ENCODE assay signal across 14 cellular contexts in genomic region chr13:40979232-40979631, GRCh38. TPM values are rescaled to one million over a fixed set of nuclear protein-coding genes. Genes with fewer than 3 reads are reported as not detected.
DNase-seq lines count a peak whose midpoint lies in the region; ATAC-seq and TF ChIP-seq lines count a peak whose summit lies in the region.
"Had no signal": no experiment of that assay in that cellular context is flagged by ENCODE, and none has a peak within 500 bp of the region (broad histone marks: within the 10 kb centered on the region; RNA-seq: fewer than 3 reads in every experiment).

No MANE protein-coding gene starts in this region.

- H3K4me3 ChIP-seq in A673 (ENCODE audit: low read depth, low read length, poor library complexity, severe bottlenecking) (peak overlapping the region; percentile 50), DOHH2 (ENCODE audit: low read length) (peak overlapping the region; percentile 73)

- H3K79me2 ChIP-seq in DOHH2 (ENCODE audit: control insufficient read depth, low read length) = peaks cover 100% of the 10 kb centered on the region

- H3K36me3 ChIP-seq in A673 (ENCODE audit: insufficient read depth, low read length, poor library complexity, severe bottlenecking) = no peaks in the 10 kb centered on the region
- peaks cover 92% of the 10 kb centered on the region for H3K36me3 ChIP-seq in DOHH2 (ENCODE audit: control insufficient read depth, low read length)

- H3K36me3 Mint-ChIP-seq in activated CD4-positive, alpha-beta memory T cell treated with anti-CD3 and anti-CD28 coated beads, Interleukin-2, amount 10 ng/mL, durations not matched to agents 7 days and 5 days (ENCODE audit: low read depth) = peaks cover 74% of the 10 kb centered on the region
- H3K36me3 Mint-ChIP-seq in naive B cell = peaks cover 14 to 23% of the 10 kb centered on the region in 2 donors

- CTCF ChIA-PET in A673 (lab: Charles Lee) = interaction anchor here (0.6 kb wide), 1 partner anchor 12 kb away, joined by 3 read pairs; no protein-coding TSS in a partner anchor
- CTCF ChIA-PET in activated CD4-positive, alpha-beta memory T cell treated with anti-CD3 and anti-CD28 coated beads, Interleukin-2, amount 10 ng/mL, durations not matched to agents 7 days and 5 days (lab: Charles Lee) = interaction anchor here (0.8 to 3.1 kb wide), 5 partner anchors 11 to 75 kb away, joined by 3 to 13 read pairs (median 4); partner anchors contain the start of gene ELF1

- peak overlapping the region; percentile 92 for H3K27ac Mint-ChIP-seq in activated CD4-positive, alpha-beta memory T cell treated with anti-CD3 and anti-CD28 coated beads, Interleukin-2, amount 10 ng/mL, durations not matched to agents 7 days and 5 days
- H3K27ac Mint-ChIP-seq in naive B cell = peak overlapping the region; percentile 12 to 96 (median 86)

- DNase-seq in A673 (ENCODE audit: low spot score) (no peak), naive B cell (no peak), A172 (ENCODE audit: low spot score) (no peak), occipital lobe (lab: John Stamatoyannopoulos, UW) (no peak), KBM-7 (no peak)
- DNase-seq in activated CD4-positive, alpha-beta memory T cell treated with anti-CD3 and anti-CD28 coated beads, Interleukin-2, amount 10 ng/mL, durations not matched to agents 7 days and 5 days = no peak
- no peak for DNase-seq in stimulated activated CD4-positive, alpha-beta T cell treated with anti-CD3 and anti-CD28 coated beads, Interleukin-4, amount 100 ng/mL, for 1 hour
- DNase-seq: activated gamma-delta T cell; foreskin fibroblast; GOT3; NCI-H446 treated with DMSO at 0.1 percent for 48 hours; stimulated activated CD4-positive, alpha-beta T cell treated with anti-CD3 and anti-CD28 coated beads, Interleukin-12 subunit alpha, Interleukin-12 subunit beta, amount 100 ng/mL, for 4 hours had no signal

- no peak overlapping the region for H3K27ac ChIP-seq in A673 (ENCODE audit: low read depth, low read length, poor library complexity, severe bottlenecking)
- peak overlapping the region; percentile 84 for H3K27ac ChIP-seq in DOHH2 (ENCODE audit: low read depth, low read length)
- H3K27ac ChIP-seq: RWPE1 had no signal

- no peaks in the 10 kb centered on the region for H3K27me3 ChIP-seq in A673 (replicated peaks; ENCODE audit: insufficient read depth, low read depth, low read length, poor library complexity)
- no peaks in the 10 kb centered on the region for H3K27me3 ChIP-seq in DOHH2 (ENCODE audit: control insufficient read depth, low read length)

- no peak for TF ChIP-seq CTCF in A673 (conservative IDR thresholded peaks at IDR 0.05; ENCODE audit: low read depth, low read length)
- no peak for TF ChIP-seq CTCF in DOHH2 (IDR thresholded peaks at IDR 0.05; ENCODE audit: low read depth, low read length, poor library complexity, severe bottlenecking)

- H4K20me1 ChIP-seq in DOHH2 (ENCODE audit: control insufficient read depth, insufficient read depth, low read depth, low read length) = peaks cover 30% of the 10 kb centered on the region

- no peaks in the 10 kb centered on the region for H3K9me2 ChIP-seq in DOHH2 (replicated peaks; ENCODE audit: control insufficient read depth, low read length)

- peak overlapping the region; percentile 64 for H3K4me2 ChIP-seq in DOHH2 (ENCODE audit: low read length)

- peak overlapping the region; percentile 80 for H3K4me3 Mint-ChIP-seq in activated CD4-positive, alpha-beta memory T cell treated with anti-CD3 and anti-CD28 coated beads, Interleukin-2, amount 10 ng/mL, durations not matched to agents 7 days and 5 days
- H3K4me3 Mint-ChIP-seq in naive B cell = peak overlapping the region; percentile 45 to 98 (median 96)

- H3F3A ChIP-seq in DOHH2 (ENCODE audit: control insufficient read depth, insufficient read depth) = peaks cover 43% of the 10 kb centered on the region

- intact Hi-C loops in A673 (cut with micrococcal nuclease; ENCODE audit: unreplicated experiment) = no loop called here

- no peaks in the 10 kb centered on the region for H3K9me3 Mint-ChIP-seq in activated CD4-positive, alpha-beta memory T cell treated with anti-CD3 and anti-CD28 coated beads, Interleukin-2, amount 10 ng/mL, durations not matched to agents 7 days and 5 days
- H3K9me3 Mint-ChIP-seq in naive B cell = no peaks in the 10 kb centered on the region

- no peaks in the 10 kb centered on the region for H3K27me3 Mint-ChIP-seq in activated CD4-positive, alpha-beta memory T cell treated with anti-CD3 and anti-CD28 coated beads, Interleukin-2, amount 10 ng/mL, durations not matched to agents 7 days and 5 days
- H3K27me3 Mint-ChIP-seq in naive B cell = no peaks in the 10 kb centered on the region

- no peak for ATAC-seq in naive B cell (ENCODE audit: low read depth in 2 of 2)

- H3K4me1 ChIP-seq in A673 (ENCODE audit: insufficient read depth, low read length, poor library complexity, severe bottlenecking) = peaks cover 28% of the 10 kb centered on the region
- peaks cover 57% of the 10 kb centered on the region for H3K4me1 ChIP-seq in DOHH2 (ENCODE audit: control insufficient read depth, low read length)

- peaks cover 61% of the 10 kb centered on the region for H3K4me1 Mint-ChIP-seq in activated CD4-positive, alpha-beta memory T cell treated with anti-CD3 and anti-CD28 coated beads, Interleukin-2, amount 10 ng/mL, durations not matched to agents 7 days and 5 days
- H3K4me1 Mint-ChIP-seq in naive B cell = peaks cover 72 to 80% (median 79%) of the 10 kb centered on the region in 3 donors

- no TSS peak for BruUV-seq in A673 (replicated peaks; lab: Mats Ljungman, UMichigan)

- POLR2A ChIA-PET in A673 (lab: Charles Lee; ENCODE audit: low non-redundant PET) = no interaction called here
- POLR2A ChIA-PET in activated CD4-positive, alpha-beta memory T cell treated with anti-CD3 and anti-CD28 coated beads, Interleukin-2, amount 10 ng/mL, durations not matched to agents 7 days and 5 days (lab: Charles Lee) = interaction anchor here (0.7 to 14.2 kb wide), 7 partner anchors 8 to 81 kb away, joined by 3 to 445 read pairs (median 5); partner anchors contain the start of genes ELF1 and WBP4

- in situ Hi-C loops in KBM-7 (cut with MboI; ENCODE audit: low pct_unique_long_range_greater_than_20kb, low sequenced_read_pairs) = no loop called here

- H3K9me3 ChIP-seq in A673 (ENCODE audit: low read depth, low read length, poor library complexity, severe bottlenecking) (no peaks in the 10 kb centered on the region), DOHH2 (ENCODE audit: control insufficient read depth, insufficient read depth, low read length) (no peaks in the 10 kb centered on the region)

RNA-seq across cellular contexts. Expression of gene ELF1, which starts 39.9 kb away (rescaled TPM):
- total RNA-seq in A673 (2021) = 29.1 and 31.5 TPM in 2 replicates
- 100 to 1,000 TPM; 159 to 169 TPM for total RNA-seq in activated CD4-positive, alpha-beta memory T cell treated with anti-CD3 and anti-CD28 coated beads, Interleukin-2, amount 10 ng/mL, durations not matched to agents 7 days and 5 days
- 100 to 1,000 TPM; 127 to 183 (median 144) TPM for polyA plus RNA-seq in naive B cell (ENCODE audit: low read depth in 6 of 6)
- 6.9 and 8.8 TPM in 2 replicates for total RNA-seq in A172 (2014; rRNA removed; shearing (Covaris generic))
- 11.9 TPM for total RNA-seq in occipital lobe
